In the genomic region with DNA sequence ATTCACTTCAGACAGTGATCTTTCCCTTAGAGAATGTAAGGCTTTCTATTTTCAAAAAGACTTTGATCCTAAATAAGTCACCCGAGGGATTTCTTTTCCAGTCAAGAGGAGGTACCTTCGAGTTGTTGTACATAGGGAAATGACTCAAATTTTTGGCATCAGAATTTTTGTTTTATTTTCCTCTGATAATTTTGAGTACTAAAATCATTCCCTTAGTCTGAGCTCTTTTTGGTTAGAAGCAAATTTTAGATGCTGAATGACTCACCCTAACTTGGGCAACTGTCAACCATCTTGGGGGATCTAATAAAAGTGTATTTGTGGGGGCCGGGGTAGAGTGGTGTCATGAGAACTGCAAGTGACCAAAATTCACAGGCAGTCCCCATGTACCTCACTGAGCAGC, we compare ENCODE assay signal across 12 cellular contexts.
DNase-seq lines count a peak whose midpoint lies in the region; ATAC-seq and TF ChIP-seq lines count a peak whose summit lies in the region.
"Had no signal": no experiment of that assay in that cellular context is flagged by ENCODE, and none has a peak within 500 bp of the region (broad histone marks: within the 10 kb centered on the region; RNA-seq: fewer than 3 reads in every experiment).

No MANE protein-coding gene starts in this region.

- H3K27ac Mint-ChIP-seq in activated CD8-positive, alpha-beta T cell treated with anti-CD3 and anti-CD28 coated beads for 36 hours, result peak overlapping the region; percentile 48
- no peak overlapping the region for H3K27ac Mint-ChIP-seq in activated CD8-positive, alpha-beta T cell treated with anti-CD3 and anti-CD28 coated beads, Interleukin-2, amount 10 ng/mL, durations not matched to agents 7 days and 5 days

- DNase-seq in activated CD8-positive, alpha-beta T cell treated with anti-CD3 and anti-CD28 coated beads for 36 hours, result no peak
- DNase-seq in activated CD8-positive, alpha-beta T cell treated with anti-CD3 and anti-CD28 coated beads, Interleukin-2, amount 10 ng/mL, durations not matched to agents 7 days and 5 days, result no peak
- DNase-seq in brain microvascular endothelial cell (no peak), iris pigment epithelial cell (ENCODE audit: low read depth) (peak; percentile 82), thoracic aorta (ENCODE audit: low spot score) (no peak), NCI-H2081 (lab: John Stamatoyannopoulos, UW) (no peak), NCI-H187 (lab: John Stamatoyannopoulos, UW) (no peak)
- no peak for DNase-seq in activated CD4-positive, alpha-beta T cell treated with anti-CD3 and anti-CD28 coated beads for 4 hours
- DNase-seq: naive thymus-derived CD4-positive, alpha-beta T cell; NCI-H526 treated with DMSO at 0.1 percent for 48 hours; stimulated activated CD4-positive, alpha-beta T cell treated with anti-CD3 and anti-CD28 coated beads, Interleukin-15, amount 100 ng/mL, for 24 hours had no signal

- H3K4me1 ChIP-seq in thoracic aorta (ENCODE audit: control insufficient read depth in 1 of 2, low read depth in 2 of 2), result peaks cover 26 to 39% of the 10 kb centered on the region in 2 donors

- peak; percentile 37 for ATAC-seq in activated CD8-positive, alpha-beta T cell treated with anti-CD3 and anti-CD28 coated beads for 36 hours
- no peak for ATAC-seq in activated CD8-positive, alpha-beta T cell treated with anti-CD3 and anti-CD28 coated beads, Interleukin-2, amount 10 ng/mL, durations not matched to agents 7 days and 5 days
- peak; percentile 39 for ATAC-seq in thoracic aorta (ENCODE audit: insufficient number of reproducible peaks, low FRiP score, low read depth)
- ATAC-seq: naive thymus-derived CD4-positive, alpha-beta T cell had no signal

- no peaks in the 10 kb centered on the region for H3K9me3 Mint-ChIP-seq in activated CD8-positive, alpha-beta T cell treated with anti-CD3 and anti-CD28 coated beads for 36 hours
- no peaks in the 10 kb centered on the region for H3K9me3 Mint-ChIP-seq in activated CD8-positive, alpha-beta T cell treated with anti-CD3 and anti-CD28 coated beads, Interleukin-2, amount 10 ng/mL, durations not matched to agents 7 days and 5 days (ENCODE audit: insufficient read depth)
- H3K9me3 Mint-ChIP-seq: naive thymus-derived CD4-positive, alpha-beta T cell had no signal

- H3K4me3 Mint-ChIP-seq in activated CD8-positive, alpha-beta T cell treated with anti-CD3 and anti-CD28 coated beads for 36 hours, result no peak overlapping the region
- no peak overlapping the region for H3K4me3 Mint-ChIP-seq in activated CD8-positive, alpha-beta T cell treated with anti-CD3 and anti-CD28 coated beads, Interleukin-2, amount 10 ng/mL, durations not matched to agents 7 days and 5 days
- H3K4me3 Mint-ChIP-seq: naive thymus-derived CD4-positive, alpha-beta T cell had no signal

- no peak for TF ChIP-seq CTCF in activated CD8-positive, alpha-beta T cell treated with anti-CD3 and anti-CD28 coated beads for 36 hours (IDR thresholded peaks at IDR 0.05)
- TF ChIP-seq CTCF in brain microvascular endothelial cell (IDR thresholded peaks at IDR 0.05; ENCODE audit: low read depth, low read length, missing control alignments), result no peak
- no peak for TF ChIP-seq CTCF in thoracic aorta (IDR thresholded peaks at IDR 0.05)

- H3K4me3 ChIP-seq in brain microvascular endothelial cell (ENCODE audit: low read depth, low read length) (no peak overlapping the region), thoracic aorta (no peak overlapping the region)
- H3K4me3 ChIP-seq: SK-N-MC had no signal

- POLR2A ChIA-PET in activated CD8-positive, alpha-beta T cell treated with anti-CD3 and anti-CD28 coated beads for 36 hours (lab: Charles Lee), result interaction anchor here (0.7 to 2.4 kb wide), 4 partner anchors 10 to 172 kb away, joined by 3 to 15 read pairs (median 3); no protein-coding TSS in a partner anchor
- POLR2A ChIA-PET in activated CD8-positive, alpha-beta T cell treated with anti-CD3 and anti-CD28 coated beads, Interleukin-2, amount 10 ng/mL, durations not matched to agents 7 days and 5 days (lab: Charles Lee), result interaction anchor here (1.1 kb wide), 1 partner anchor 9 kb away, joined by 3 read pairs; no protein-coding TSS in a partner anchor

- no peaks in the 10 kb centered on the region for H3K27me3 ChIP-seq in brain microvascular endothelial cell (replicated peaks)
- H3K27me3 ChIP-seq in thoracic aorta (replicated peaks; ENCODE audit: insufficient read depth), result no peaks in the 10 kb centered on the region

- H3K36me3 Mint-ChIP-seq in activated CD8-positive, alpha-beta T cell treated with anti-CD3 and anti-CD28 coated beads for 36 hours (ENCODE audit: low read depth), result peaks cover 26% of the 10 kb centered on the region
- H3K36me3 Mint-ChIP-seq in activated CD8-positive, alpha-beta T cell treated with anti-CD3 and anti-CD28 coated beads, Interleukin-2, amount 10 ng/mL, durations not matched to agents 7 days and 5 days (ENCODE audit: low read depth), result peaks cover 52% of the 10 kb centered on the region

- CTCF ChIA-PET in activated CD8-positive, alpha-beta T cell treated with anti-CD3 and anti-CD28 coated beads for 36 hours (lab: Charles Lee), result interaction anchor here (0.8 to 2.0 kb wide), 7 partner anchors 10 to 235 kb away, joined by 3 to 9 read pairs (median 3); no protein-coding TSS in a partner anchor
- CTCF ChIA-PET in activated CD8-positive, alpha-beta T cell treated with anti-CD3 and anti-CD28 coated beads, Interleukin-2, amount 10 ng/mL, durations not matched to agents 7 days and 5 days (lab: Charles Lee), result interaction anchor here (1.2 to 2.2 kb wide), 6 partner anchors 10 to 51 kb away, joined by 5 to 10 read pairs (median 6); no protein-coding TSS in a partner anchor

- H3K27ac ChIP-seq in brain microvascular endothelial cell, result peak overlapping the region; percentile 92
- H3K27ac ChIP-seq in thoracic aorta, result peak overlapping the region; percentile 74 to 78
- H3K27ac ChIP-seq: SK-N-MC had no signal

- no peaks in the 10 kb centered on the region for H3K9me3 ChIP-seq in thoracic aorta

- no peaks in the 10 kb centered on the region for H3K27me3 Mint-ChIP-seq in activated CD8-positive, alpha-beta T cell treated with anti-CD3 and anti-CD28 coated beads for 36 hours
- no peaks in the 10 kb centered on the region for H3K27me3 Mint-ChIP-seq in activated CD8-positive, alpha-beta T cell treated with anti-CD3 and anti-CD28 coated beads, Interleukin-2, amount 10 ng/mL, durations not matched to agents 7 days and 5 days (ENCODE audit: low read depth)
- H3K27me3 Mint-ChIP-seq: naive thymus-derived CD4-positive, alpha-beta T cell had no signal

- in situ Hi-C loops in brain microvascular endothelial cell (cut with HindIII; ENCODE audit: low pct_ligation_motif_present, low sequenced_read_pairs), result no loop called here

- intact Hi-C loops in activated CD8-positive, alpha-beta T cell treated with anti-CD3 and anti-CD28 coated beads for 36 hours (cut with micrococcal nuclease), result no loop called here

- no peaks in the 10 kb centered on the region for H3K36me3 ChIP-seq in brain microvascular endothelial cell (replicated peaks)
- peaks cover 1% of the 10 kb centered on the region for H3K36me3 ChIP-seq in thoracic aorta

- peaks cover 48% of the 10 kb centered on the region for H3K4me1 Mint-ChIP-seq in activated CD8-positive, alpha-beta T cell treated with anti-CD3 and anti-CD28 coated beads for 36 hours (ENCODE audit: low read depth)
- peaks cover 44% of the 10 kb centered on the region for H3K4me1 Mint-ChIP-seq in activated CD8-positive, alpha-beta T cell treated with anti-CD3 and anti-CD28 coated beads, Interleukin-2, amount 10 ng/mL, durations not matched to agents 7 days and 5 days (ENCODE audit: low read depth)
